ENCODE assay signal across 12 cellular contexts in the genomic region with DNA sequence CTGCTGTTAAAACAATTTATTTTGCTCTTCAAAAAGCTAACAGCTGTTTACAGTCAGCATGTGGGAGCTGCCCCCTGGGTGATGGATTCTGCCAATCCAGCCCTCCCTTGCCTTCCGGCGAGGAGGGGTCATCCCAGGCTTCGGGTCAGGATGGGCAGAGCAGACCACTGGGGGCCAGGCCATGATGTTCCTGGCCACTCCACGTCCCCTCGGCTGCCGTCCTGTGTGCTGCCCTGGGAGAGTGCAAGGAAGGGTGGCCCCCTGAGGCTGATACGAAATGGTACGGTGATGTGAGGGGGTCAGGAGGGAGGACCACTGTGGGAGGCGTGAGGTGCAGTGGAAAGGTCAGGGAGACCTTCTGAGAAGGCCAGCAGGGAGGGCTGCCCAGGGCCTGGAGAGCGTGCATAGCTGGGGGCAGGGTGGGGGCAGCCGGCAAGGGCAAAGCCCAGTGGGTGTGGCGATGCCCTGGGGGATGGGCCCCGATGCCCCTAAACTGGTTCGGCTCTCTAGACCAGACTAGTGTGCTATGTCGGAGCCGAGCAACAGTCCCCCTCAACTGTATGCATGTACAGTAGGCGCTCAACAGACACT. TPM values are rescaled to one million over a fixed set of nuclear protein-coding genes. Genes with fewer than 3 reads are reported as not detected.
DNase-seq lines count a peak whose midpoint lies in the region; ATAC-seq and TF ChIP-seq lines count a peak whose summit lies in the region.
"Had no signal": no experiment of that assay in that cellular context is flagged by ENCODE, and none has a peak within 500 bp of the region (broad histone marks: within the 10 kb centered on the region; RNA-seq: fewer than 3 reads in every experiment).

No MANE protein-coding gene starts in this region.

- H3K79me1 ChIP-seq in IMR-90 (ENCODE audit: low read depth in 1 of 2, low read length in 2 of 2) (no peaks in the 10 kb centered on the region), neuronal stem cell (ENCODE audit: low read depth, low read length) (peaks cover 6% of the 10 kb centered on the region)

- no peak overlapping the region for H2AK9ac ChIP-seq in IMR-90 (replicated peaks; ENCODE audit: low read depth, low read length, poor library complexity)

- no peak overlapping the region for H3K56ac ChIP-seq in IMR-90 (ENCODE audit: extremely low read depth, insufficient read depth, low read length)

- peaks cover 5% of the 10 kb centered on the region; the same call in 1 of the 2 replicates for H3K9me1 ChIP-seq in IMR-90 (ENCODE audit: insufficient read depth, low read length)

- H4K91ac ChIP-seq in IMR-90 (ENCODE audit: insufficient read depth, low read depth, low read length), result no peak overlapping the region
- H4K91ac ChIP-seq in neuronal stem cell (ENCODE audit: low read depth, low read length, poor library complexity), result no peak overlapping the region

- H3K36me3 ChIP-seq in IMR-90 (ENCODE audit: control insufficient read depth, insufficient read depth, low read length) (no peaks in the 10 kb centered on the region), neuronal stem cell (replicated peaks in 1 of 2; ENCODE audit: control insufficient read depth in 2 of 2, insufficient read depth in 2 of 2, low read length in 2 of 2) (peaks cover 0 to 6% of the 10 kb centered on the region in 2 donors)
- H3K36me3 ChIP-seq: BLaER1 treated with 17β-estradiol and CSF1 and Interleukin-3, amounts not matched to agents 10 nM and 100 nM; HAP-1 had no signal

- dilution Hi-C loops in IMR-90 (cut with HindIII; ENCODE audit: low sequenced_read_pairs, unreplicated experiment), result no loop called here

- H3K4me2 ChIP-seq in IMR-90 (ENCODE audit: low read depth, low read length), result no peak overlapping the region
- no peak overlapping the region for H3K4me2 ChIP-seq in neuronal stem cell (ENCODE audit: insufficient read depth, low read length, poor library complexity, severe bottlenecking)
- H3K4me2 ChIP-seq: A549; BLaER1 treated with 17β-estradiol and CSF1 and Interleukin-3, amounts not matched to agents 10 nM and 100 nM; GM23338 had no signal

- H2BK120ac ChIP-seq in IMR-90 (ENCODE audit: low read depth, low read length) (no peak overlapping the region), neuronal stem cell (ENCODE audit: low read depth, low read length) (no peak overlapping the region)

- H3K18ac ChIP-seq in IMR-90 (ENCODE audit: low read depth, low read length) (no peak overlapping the region), neuronal stem cell (ENCODE audit: low read length) (peak overlapping the region; percentile 67)

- H3K4me3 ChIP-seq in IMR-90 (ENCODE audit: insufficient read depth, low read depth, low read length) (no peak overlapping the region), neuronal stem cell (ENCODE audit: low read length in 2 of 2) (no peak overlapping the region)
- H3K4me3 ChIP-seq: A549; BLaER1 treated with 17β-estradiol and CSF1 and Interleukin-3, amounts not matched to agents 10 nM and 100 nM; GM23338; HAP-1 had no signal

- H4K5ac ChIP-seq in IMR-90 (ENCODE audit: low read depth, low read length), result no peak overlapping the region

- H2BK12ac ChIP-seq in neuronal stem cell (ENCODE audit: low read length), result no peak overlapping the region

- H3K4ac ChIP-seq in IMR-90 (ENCODE audit: low read depth, low read length) (no peak overlapping the region), neuronal stem cell (ENCODE audit: low read length) (peak overlapping the region; percentile 94)

- H3K9me3 ChIP-seq in IMR-90 (ENCODE audit: control insufficient read depth, insufficient read depth, low read length) (no peaks in the 10 kb centered on the region), neuronal stem cell (replicated peaks in 1 of 2; ENCODE audit: control insufficient read depth in 2 of 2, insufficient read depth in 1 of 2, low read depth in 1 of 2, low read length in 2 of 2) (peaks cover 0 to 13% of the 10 kb centered on the region in 2 donors)
- H3K9me3 ChIP-seq: A549, HAP-1 had no signal

- in situ Hi-C loops in IMR-90 (cut with MboI; ENCODE audit: low sequenced_read_pairs), result no loop called here
- in situ Hi-C loops in G401 (cut with HindIII; ENCODE audit: low sequenced_read_pairs), result no loop called here

- no peak for TF ChIP-seq POLR2A in IMR-90 (IDR thresholded peaks at IDR 0.05; ENCODE audit: low read depth, low read length)

- intact Hi-C loops in IMR-90 (cut with micrococcal nuclease), result no loop called here

- no TSS peak for BruUV-seq in IMR-90 (replicated peaks; lab: Mats Ljungman, UMichigan)

- no peak overlapping the region for H3K23ac ChIP-seq in IMR-90 (ENCODE audit: low read depth, low read length)
- peak overlapping the region; percentile 34 for H3K23ac ChIP-seq in neuronal stem cell (ENCODE audit: low read depth, low read length, poor library complexity)

- H3K4me1 ChIP-seq in IMR-90 (ENCODE audit: control insufficient read depth, insufficient read depth, low read length) (no peaks in the 10 kb centered on the region), neuronal stem cell (ENCODE audit: control insufficient read depth in 2 of 2, insufficient read depth in 1 of 2, low read depth in 1 of 2, low read length in 2 of 2) (peaks cover 0 to 11% of the 10 kb centered on the region in 2 donors)
- H3K4me1 ChIP-seq: A549, HAP-1 had no signal

- DNase-seq in IMR-90, result no peak
- DNase-seq in left kidney (ENCODE audit: low read depth, low spot score), result peak; percentile 56
- DNase-seq in neuronal stem cell (ENCODE audit: low spot score), result no peak
- no peak for DNase-seq in AG20443 (ENCODE audit: low spot score)
- no peak for DNase-seq in G401 (ENCODE audit: low spot score)
- no peak for DNase-seq in stimulated activated naive CD4-positive, alpha-beta T cell (lab: John Stamatoyannopoulos, UW)
- DNase-seq: CD8-positive, alpha-beta T cell; GDM1 had no signal

- H3K9ac ChIP-seq in IMR-90 (ENCODE audit: low read depth, low read length) (no peak overlapping the region), neuronal stem cell (ENCODE audit: low read depth, low read length, poor library complexity) (no peak overlapping the region)

- no peak overlapping the region for H2BK15ac ChIP-seq in IMR-90 (ENCODE audit: low read depth, low read length)
- H2BK15ac ChIP-seq in neuronal stem cell (ENCODE audit: low read length), result peak overlapping the region; percentile 82

- ATAC-seq in IMR-90 (ENCODE audit: low read depth), result no peak
- ATAC-seq: A549; CD8-positive, alpha-beta T cell had no signal

- WGBS in IMR-90 (ENCODE audit: extremely low coverage in 2 of 2, insufficient read length in 1 of 2), 2 experiments, result 58% methylated on average over 12 of the region's 17 CpGs; no CpG with 5 or more reads in 1 of the 2 experiments
- WGBS in neuronal stem cell (ENCODE audit: extremely low coverage in 2 of 2, insufficient read length in 2 of 2, insufficient replicate concordance in 1 of 2), 2 donors, result no CpG with 5 or more reads among the region's 17 CpGs

- no peak overlapping the region for H3K27ac ChIP-seq in IMR-90 (ENCODE audit: insufficient read depth, low read length)
- no peak overlapping the region for H3K27ac ChIP-seq in neuronal stem cell (replicated peaks; ENCODE audit: low read length)
- H3K27ac ChIP-seq: A549; BLaER1 treated with 17β-estradiol and CSF1 and Interleukin-3, amounts not matched to agents 10 nM and 100 nM had no signal

- no peak for TF ChIP-seq CTCF in IMR-90 (conservative IDR thresholded peaks at IDR 0.05; ENCODE audit: low read depth, low read length)

- no peak overlapping the region for H2BK20ac ChIP-seq in IMR-90 (ENCODE audit: low read depth, low read length)

- H3K14ac ChIP-seq in IMR-90 (replicated peaks; ENCODE audit: low read depth, low read length) (no peak overlapping the region), neuronal stem cell (ENCODE audit: low read length) (peak overlapping the region; percentile 84)

- H4K8ac ChIP-seq in IMR-90 (ENCODE audit: low read depth in 2 of 2, low read length in 2 of 2), result no peak overlapping the region
- H4K8ac ChIP-seq in neuronal stem cell (ENCODE audit: low read depth, low read length), result no peak overlapping the region

- H2BK5ac ChIP-seq in IMR-90 (ENCODE audit: low read depth, low read length, poor library complexity, severe bottlenecking) (no peak overlapping the region), neuronal stem cell (ENCODE audit: low read length) (no peak overlapping the region)

- H2AFZ ChIP-seq in IMR-90 (replicated peaks; ENCODE audit: low read length, poor library complexity) (peak overlapping the region; percentile 14), neuronal stem cell (ENCODE audit: low read length) (no peak overlapping the region)

- TF ChIP-seq RAD21 in IMR-90 (IDR thresholded peaks at IDR 0.05; ENCODE audit: low read length), result no peak

- POLR2A ChIA-PET in IMR-90 (lab: Charles Lee; ENCODE audit: unreplicated experiment), result no interaction called here

- peaks cover 35% of the 10 kb centered on the region for H3K27me3 ChIP-seq in IMR-90 (ENCODE audit: control insufficient read depth, insufficient read depth, low read length)
- H3K27me3 ChIP-seq in neuronal stem cell (ENCODE audit: control insufficient read depth in 3 of 3, insufficient read depth in 3 of 3, low read depth in 1 of 3, low read length in 3 of 3), result peaks cover 0 to 54% (median 2%) of the 10 kb centered on the region in 3 experiments

- 0 out of 2 replicates have a peak, but pooled peaks cover 7% of the 10 kb centered on the region for H4K20me1 ChIP-seq in IMR-90 (ENCODE audit: insufficient read depth, low read length)
- H4K20me1 ChIP-seq: BLaER1 treated with 17β-estradiol and CSF1 and Interleukin-3, amounts not matched to agents 10 nM and 100 nM had no signal

- H2AK5ac ChIP-seq in IMR-90 (ENCODE audit: low read depth, low read length), result no peak overlapping the region
- peak overlapping the region; percentile 18 for H2AK5ac ChIP-seq in neuronal stem cell (ENCODE audit: low read depth, low read length)

- CTCF ChIA-PET in IMR-90 (lab: Yijun Ruan, JAX), result no interaction called here

TF ChIP-seq in IMR-90, 13 proteins besides CTCF, POLR2A, EP300 and RAD21:
- TF ChIP-seq RFX5 (IDR thresholded peaks at IDR 0.05; ENCODE audit: low read depth, low read length), result no peak

RNA-seq across cellular contexts. Expression of a gene that starts 41.3 kb away (rescaled TPM):
- total RNA-seq in IMR-90 (2012; rRNA removed), result 0.18 and 0.28 TPM in 2 replicates
- 0.94 and 1.2 TPM in 2 replicates for polyA plus RNA-seq in IMR-90 (2012; rRNA removed)
- polyA plus RNA-seq in IMR-90 (2012; cell fraction: cytosol; rRNA removed), result 0.74 and 1.8 TPM in 2 replicates
- polyA plus RNA-seq in IMR-90 (2012; cell fraction: nucleus; rRNA removed; ENCODE audit: low replicate concordance), result 0.83 and 1.5 TPM in 2 replicates
- 23.2 TPM for polyA plus RNA-seq in neuronal stem cell (2013, experiment 1 of 2)
- polyA plus RNA-seq in neuronal stem cell (2013, experiment 2 of 2), result 22.9 TPM
- total RNA-seq in G401 (2014; rRNA removed; shearing (Covaris generic)), result 39.2 and 50.4 TPM in 2 replicates

Comparison
In these comparisons a context has a peak if more than half of its experiments do, and no peak if none do; other contexts are left out.
1. RNA of a gene that starts 41.3 kb away (total RNA-seq): 39.2 to 50.4 TPM in G401; 0.18 to 0.28 TPM in IMR-90; every median in the first group is over 10 times any median in the second.